Comparison of ENCODE assay signal across 8 cellular contexts in the genomic region with DNA sequence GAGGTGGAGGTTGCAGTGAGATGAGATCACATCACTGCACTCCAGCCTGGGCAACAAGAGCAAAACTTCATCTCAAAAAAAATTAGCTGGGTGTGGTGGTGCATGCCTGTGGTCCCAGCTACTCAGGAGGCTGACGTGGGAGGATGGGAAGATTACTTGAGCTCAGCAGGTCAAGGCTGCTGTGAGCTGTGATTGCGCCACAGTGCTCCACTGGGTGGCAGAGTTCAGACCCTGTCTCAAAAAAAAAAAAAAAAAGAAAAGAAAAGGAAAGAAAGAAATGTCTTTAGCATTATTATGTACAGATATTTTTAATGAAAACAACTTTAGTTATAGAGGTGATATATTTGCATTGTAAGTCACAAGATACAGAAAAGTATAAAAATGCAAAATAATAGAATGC. TPM values are rescaled to one million over a fixed set of nuclear protein-coding genes. Genes with fewer than 3 reads are reported as not detected.
DNase-seq lines count a peak whose midpoint lies in the region; ATAC-seq and TF ChIP-seq lines count a peak whose summit lies in the region.
"Not testable (repeated sequence)": the region's sequence is repeated elsewhere in the genome, so short reads cannot be mapped to it uniquely, and the experiment has no call there.

No MANE protein-coding gene starts in this region.

- not testable (repeated sequence) for H3K4me1 Mint-ChIP-seq in WTC11
- H3K4me1 Mint-ChIP-seq in naive thymus-derived CD4-positive, alpha-beta T cell: peaks cover 23 to 57% (median 51%) of the 10 kb centered on the region in 7 donors
- peaks cover 19% of the 10 kb centered on the region for H3K4me1 Mint-ChIP-seq in type B pancreatic cell (ENCODE audit: unreplicated experiment)

- H3K27me3 ChIP-seq in OCI-LY3 (ENCODE audit: low read depth, low read length); gastroesophageal sphincter; naive thymus-derived CD4-positive, alpha-beta T cell (ENCODE audit: control insufficient read depth in 2 of 2, insufficient read depth in 2 of 2, low read length in 2 of 2): not testable (repeated sequence)

- not testable (repeated sequence) for H3K9me3 ChIP-seq in OCI-LY3 (ENCODE audit: insufficient read depth, low read length); gastroesophageal sphincter; naive thymus-derived CD4-positive, alpha-beta T cell (ENCODE audit: control insufficient read depth in 2 of 3, low read length in 3 of 3)

- H3K36me3 ChIP-seq in OCI-LY3 (replicated peaks; ENCODE audit: low read depth, low read length); gastroesophageal sphincter; naive thymus-derived CD4-positive, alpha-beta T cell (ENCODE audit: control insufficient read depth in 2 of 3, insufficient read depth in 3 of 3, low read length in 3 of 3): not testable (repeated sequence)

- H3K27ac Mint-ChIP-seq in WTC11, type B pancreatic cell: not testable (repeated sequence)
- peak overlapping the region; percentile 57 to 91 (median 87) for H3K27ac Mint-ChIP-seq in naive thymus-derived CD4-positive, alpha-beta T cell

- H3K4me3 Mint-ChIP-seq in WTC11, type B pancreatic cell: not testable (repeated sequence)
- H3K4me3 Mint-ChIP-seq in naive thymus-derived CD4-positive, alpha-beta T cell: peak overlapping the region; percentile 62 to 82 (median 70)

- POLR2A ChIA-PET in WTC11 (lab: Charles Lee): not testable (repeated sequence)
- POLR2A ChIA-PET in naive thymus-derived CD4-positive, alpha-beta T cell (lab: Charles Lee): interaction anchor here (0.6 to 6.6 kb wide), 9 partner anchors 14 to 271 kb away, joined by 3 to 131 read pairs (median 7); a partner anchor contains a TSS

- H3K79me2 ChIP-seq in OCI-LY3 (ENCODE audit: low read length): peaks cover 22% of the 10 kb centered on the region

- TF ChIP-seq CTCF in OCI-LY3 (IDR thresholded peaks at IDR 0.05; ENCODE audit: low read depth, low read length): peak; percentile 44
- not testable (repeated sequence) for TF ChIP-seq CTCF in WTC11 (IDR thresholded peaks at IDR 0.05); gastroesophageal sphincter (IDR thresholded peaks at IDR 0.05)
- TF ChIP-seq CTCF in astrocyte of the cerebellum (IDR thresholded peaks at IDR 0.05; ENCODE audit: low read depth, low read length, missing control alignments): peak; percentile 14
- peak; percentile 61 for TF ChIP-seq CTCF in type B pancreatic cell (conservative IDR thresholded peaks at IDR 0.05)

- DNase-seq in GDM1 (lab: John Stamatoyannopoulos, UW) (peak; percentile 21), HT1080 (ENCODE audit: low read depth) (peak; percentile 77), WTC11 (ENCODE audit: low spot score) (peak; percentile 41)
- DNase-seq in astrocyte of the cerebellum (ENCODE audit: low read depth); type B pancreatic cell (ENCODE audit: extremely low spot score, unreplicated experiment): not testable (repeated sequence)
- DNase-seq in naive thymus-derived CD4-positive, alpha-beta T cell: peak in 3 of 9 donors; percentile 6 to 23 (median 20)

- H3K27me3 Mint-ChIP-seq in WTC11 (ENCODE audit: low read depth); naive thymus-derived CD4-positive, alpha-beta T cell; type B pancreatic cell: not testable (repeated sequence)

- H3K9ac ChIP-seq in OCI-LY3 (ENCODE audit: low read length): not testable (repeated sequence)

- 60% methylated on average over 1 of the region's 2 CpGs; no CpG with 5 or more reads in 1 of the 2 donors for WGBS in gastroesophageal sphincter (ENCODE audit: low coverage in 1 of 2), 2 donors

- H3K4me1 ChIP-seq in OCI-LY3 (ENCODE audit: low read length) (peaks cover 43% of the 10 kb centered on the region), gastroesophageal sphincter (peaks cover 0 to 50% (median 3%) of the 10 kb centered on the region in 3 donors)
- H3K4me1 ChIP-seq in naive thymus-derived CD4-positive, alpha-beta T cell (ENCODE audit: control insufficient read depth in 2 of 2, insufficient read depth in 2 of 2, low read length in 2 of 2): peaks cover 34 to 44% of the 10 kb centered on the region in 2 donors

- H3K27ac ChIP-seq in OCI-LY3 (ENCODE audit: low read length); naive thymus-derived CD4-positive, alpha-beta T cell (ENCODE audit: low read depth, low read length): not testable (repeated sequence)
- peak overlapping the region in 1 of 4 donors; percentile 77 for H3K27ac ChIP-seq in gastroesophageal sphincter

- H2AFZ ChIP-seq in OCI-LY3 (ENCODE audit: low read depth, low read length): not testable (repeated sequence)

- intact Hi-C loops in naive thymus-derived CD4-positive, alpha-beta T cell (cut with micrococcal nuclease): loop anchor here (1.0 to 10.0 kb wide), 9 partner anchors 25 to 979 kb away; a partner anchor contains a TSS

- TF ChIP-seq EP300 in gastroesophageal sphincter (IDR thresholded peaks at IDR 0.05): not testable (repeated sequence)

- not testable (repeated sequence) for H4K20me1 ChIP-seq in OCI-LY3 (ENCODE audit: insufficient read depth, low read length)

- TF ChIP-seq POLR2A in gastroesophageal sphincter (IDR thresholded peaks at IDR 0.05): not testable (repeated sequence)

- H3K9me3 Mint-ChIP-seq in WTC11; naive thymus-derived CD4-positive, alpha-beta T cell; type B pancreatic cell: not testable (repeated sequence)

- not testable (repeated sequence) for H3K36me3 Mint-ChIP-seq in WTC11; naive thymus-derived CD4-positive, alpha-beta T cell; type B pancreatic cell

- ATAC-seq in WTC11 (peak; percentile 90), gastroesophageal sphincter (peak; percentile 58)
- ATAC-seq in naive thymus-derived CD4-positive, alpha-beta T cell: peak; percentile 52

- CTCF ChIA-PET in WTC11 (lab: Charles Lee): interaction anchor here (0.5 to 3.5 kb wide), 21 partner anchors 9 to 274 kb away, joined by 3 to 23 read pairs (median 4); a partner anchor contains a TSS
- CTCF ChIA-PET in naive thymus-derived CD4-positive, alpha-beta T cell (lab: Charles Lee): interaction anchor here (0.8 to 3.2 kb wide), 15 partner anchors 8 to 290 kb away, joined by 3 to 31 read pairs (median 4); a partner anchor contains a TSS

- H3K4me3 ChIP-seq in OCI-LY3 (ENCODE audit: low read length); astrocyte of the cerebellum (ENCODE audit: low read depth, low read length); gastroesophageal sphincter; naive thymus-derived CD4-positive, alpha-beta T cell (ENCODE audit: low read length): not testable (repeated sequence)

- not testable (repeated sequence) for H3K4me2 ChIP-seq in OCI-LY3 (ENCODE audit: low read length)

- in situ Hi-C loops in astrocyte of the cerebellum (cut with HindIII; ENCODE audit: low sequenced_read_pairs): not testable (repeated sequence)

RNA-seq across cellular contexts. Expression of a gene that starts 14.2 kb away (rescaled TPM):
- 7.9 and 10.6 TPM in 2 replicates for total RNA-seq in HT1080 (2014; rRNA removed; shearing (Covaris generic))
- polyA plus RNA-seq in HT1080 (2015; cell fraction: cytosol; rRNA removed): 3.1 and 4.0 TPM in 2 replicates
- 26.9 and 35.7 TPM in 2 replicates for polyA plus RNA-seq in HT1080 (2015; cell fraction: nucleus; rRNA removed)
- total RNA-seq in WTC11 (2021) (49.0 to 52.3 TPM (median 51.4 TPM) in 3 replicates), gastroesophageal sphincter (10 to 100 TPM; 40.4 to 57.7 (median 49.7) TPM), type B pancreatic cell (ENCODE audit: low replicate concordance) (38.3 and 74.9 TPM in 2 replicates)
- total RNA-seq in naive thymus-derived CD4-positive, alpha-beta T cell: 10 to 100 TPM; 17.3 to 41.2 (median 39.3) TPM
- polyA plus RNA-seq in naive thymus-derived CD4-positive, alpha-beta T cell: 1 to 10 TPM; 4.0 to 5.7 TPM

RNA-seq across cellular contexts. Expression of a gene that starts 47.6 kb away (rescaled TPM):
- 39.7 and 57.2 TPM in 2 replicates for total RNA-seq in HT1080 (2014; rRNA removed; shearing (Covaris generic))
- 57.4 and 57.8 TPM in 2 replicates for polyA plus RNA-seq in HT1080 (2015; cell fraction: cytosol; rRNA removed)
- 76.6 and 78.3 TPM in 2 replicates for polyA plus RNA-seq in HT1080 (2015; cell fraction: nucleus; rRNA removed)
- 39.1 to 45.5 TPM (median 39.5 TPM) in 3 replicates for total RNA-seq in WTC11 (2021)
- total RNA-seq in gastroesophageal sphincter: 10 to 100 TPM; 20.9 to 30.8 (median 24.0) TPM
- 10 to 100 TPM; 17.4 to 44.9 (median 36.5) TPM for total RNA-seq in naive thymus-derived CD4-positive, alpha-beta T cell
- polyA plus RNA-seq in naive thymus-derived CD4-positive, alpha-beta T cell: 10 to 100 TPM; 11.3 to 23.2 TPM
- 26.4 and 29.1 TPM in 2 replicates for total RNA-seq in type B pancreatic cell (ENCODE audit: low replicate concordance)
